ENCODE assay signal across 18 cellular contexts in genomic region chr10:53256623-53257022, GRCh38.
A peak's percentile ranks its signal among the peaks of the same experiment; 100 is the strongest.
DNase-seq lines count a peak whose midpoint lies in the region; ATAC-seq, FAIRE-seq and TF ChIP-seq lines count a peak whose summit lies in the region.
"Had no signal": no experiment of that assay in that cellular context is flagged by ENCODE, and none has a peak within 500 bp of the region (broad histone marks: within the 10 kb centered on the region; RNA-seq: fewer than 3 reads in every experiment).

No MANE protein-coding gene starts in this region.

- no peak for ATAC-seq in GM18519 (IDR thresholded peaks at IDR 0.05; ENCODE audit: low FRiP score, unreplicated experiment)
- ATAC-seq: natural killer cell treated with Interleukin-12 subunit alpha and Interleukin-12 subunit beta and Interleukin-15 and Interleukin-18, amount 100 ng/mL, for 72 hours had no signal

- no peak for TF ChIP-seq POLR2A in lower leg skin (IDR thresholded peaks at IDR 0.05)

- peaks cover 12% of the 10 kb centered on the region; the same call in 1 of the 2 replicates for H3K4me1 ChIP-seq in HUES6 (ENCODE audit: control insufficient read depth, insufficient read depth, low read length)
- H3K4me1 ChIP-seq: tibial nerve had no signal

- H3K27me3 ChIP-seq in HUES6 (ENCODE audit: control insufficient read depth, insufficient read depth, low read length) = no peaks in the 10 kb centered on the region
- H3K27me3 ChIP-seq: tibial nerve had no signal

- peak; percentile 23 for FAIRE-seq in urothelium cell line (lab: Jason Lieb, UNC)

- no peak overlapping the region; the same call in 1 of the 2 replicates for H3K4me3 ChIP-seq in HUES6 (ENCODE audit: low read depth, low read length)
- H3K4me3 ChIP-seq in choroid plexus epithelial cell (ENCODE audit: low read depth, low read length) = no peak overlapping the region
- no peak overlapping the region for H3K4me3 ChIP-seq in lower leg skin (ENCODE audit: low read depth, poor library complexity, severe bottlenecking)
- H3K4me3 ChIP-seq: tibial nerve had no signal

- H3K27ac ChIP-seq in HUES6 (ENCODE audit: low read depth, low read length) = peak overlapping the region; percentile 93
- H3K27ac ChIP-seq: tibial nerve had no signal

- intact Hi-C loops in lower leg skin (cut with DNase I; ENCODE audit: low total_unique reads) = no loop called here

- peaks cover 34% of the 10 kb centered on the region for H3K9me3 ChIP-seq in HUES6 (ENCODE audit: control insufficient read depth, insufficient read depth, low read depth, low read length)

- H3K9ac ChIP-seq in HUES6 (ENCODE audit: low read length) = peak overlapping the region; percentile 7

- H3K36me3 ChIP-seq in HUES6 (ENCODE audit: control insufficient read depth, insufficient read depth, low read length) = peaks cover 10% of the 10 kb centered on the region
- H3K36me3 ChIP-seq: tibial nerve had no signal

- DNase-seq in choroid plexus epithelial cell (ENCODE audit: low read depth) = peak; percentile 1
- DNase-seq in iPS-NIHi7 (ENCODE audit: extremely low spot score) = peak; percentile 56
- peak; percentile 65 for DNase-seq in urothelium cell line (ENCODE audit: low spot score)
- no peak for DNase-seq in OCI-M1 (lab: John Stamatoyannopoulos, UW)
- DNase-seq in lower leg skin (ENCODE audit: low spot score in 2 of 2) = no peak
- DNase-seq: activated CD4-positive, alpha-beta T cell treated with anti-CD3 and anti-CD28 coated beads for 48 hours; activated CD8-positive, alpha-beta memory T cell treated with anti-CD3 and anti-CD28 coated beads, Interleukin-2, amount 50 U/mL, for 4 hours; activated effector memory CD4-positive, alpha-beta T cell treated with anti-CD3 and anti-CD28 coated beads, Interleukin-2, amount 50 U/mL, for 16 hours; erythroblast; NCI-H187; NCI-H446; posterior cingulate gyrus; RPMI8226; stimulated activated CD4-positive, alpha-beta T cell treated with anti-CD3 and anti-CD28 coated beads, Interleukin-2, amount 100 ng/mL, for 48 hours had no signal

- TF ChIP-seq CTCF in choroid plexus epithelial cell (conservative IDR thresholded peaks at IDR 0.05; ENCODE audit: low read depth, low read length) = no peak
- TF ChIP-seq CTCF in lower leg skin (IDR thresholded peaks at IDR 0.05) = no peak

Comparison
In these comparisons a context has a peak if more than half of its experiments do, and no peak if none do; other contexts are left out.
1. DNase-seq: peak in choroid plexus epithelial cell (single experiment), iPS-NIHi7 (single experiment) and urothelium cell line (single experiment); none in OCI-M1 (single experiment) and lower leg skin (0 of 2).